6 cellular contexts compared by ENCODE assay signal in genomic region chr1:146686777-146687366, GRCh38.
DNase-seq lines count a peak whose midpoint lies in the region; ATAC-seq and TF ChIP-seq lines count a peak whose summit lies in the region.
"Not testable (repeated sequence)": the region's sequence is repeated elsewhere in the genome, so short reads cannot be mapped to it uniquely, and the experiment has no call there.

No MANE protein-coding gene starts in this region.

- not testable (repeated sequence) for TF ChIP-seq CTCF in heart left ventricle (IDR thresholded peaks at IDR 0.05)

- not testable (repeated sequence) for H3K4me1 ChIP-seq in heart left ventricle

- not testable (repeated sequence) for H3K27me3 ChIP-seq in heart left ventricle

- not testable (repeated sequence) for H3K36me3 ChIP-seq in heart left ventricle

- not testable (repeated sequence) for H3K4me3 ChIP-seq in heart left ventricle

- ATAC-seq in Right ventricle myocardium inferior (peak; percentile 88), heart left ventricle (peak; percentile 63 to 94 (median 91)), left cardiac atrium (peak; percentile 80 to 85), left ventricle myocardium superior (peak; percentile 98), left lobe of liver (peak; percentile 84)

- peak; percentile 18 for DNase-seq in RPMI7951 (ENCODE audit: low read depth)
- DNase-seq in Right ventricle myocardium inferior (ENCODE audit: missing footprints); left ventricle myocardium superior: not testable (repeated sequence)
- DNase-seq in heart left ventricle: peak in 3 of 5 donors; percentile 8 to 27 (median 16)
- DNase-seq in left cardiac atrium: peak; percentile 20
- peak; percentile 50 for DNase-seq in left lobe of liver (ENCODE audit: low spot score)

- not testable (repeated sequence) for H3K9me3 ChIP-seq in heart left ventricle

- intact Hi-C loops in Right ventricle myocardium inferior (cut with DNase I); heart left ventricle (cut with DNase I); left cardiac atrium (cut with DNase I); left ventricle myocardium superior (cut with micrococcal nuclease): not testable (repeated sequence)

- WGBS in heart left ventricle, 4 donors: 28 to 37% (median 29%) methylated on average over 4 of the region's 4 CpGs

- not testable (repeated sequence) for TF ChIP-seq POLR2A in heart left ventricle (IDR thresholded peaks at IDR 0.05)

- peak overlapping the region in 1 of 12 donors; percentile 63 for H3K27ac ChIP-seq in heart left ventricle
